1 cellular context compared by ENCODE assay signal in the genomic region with DNA sequence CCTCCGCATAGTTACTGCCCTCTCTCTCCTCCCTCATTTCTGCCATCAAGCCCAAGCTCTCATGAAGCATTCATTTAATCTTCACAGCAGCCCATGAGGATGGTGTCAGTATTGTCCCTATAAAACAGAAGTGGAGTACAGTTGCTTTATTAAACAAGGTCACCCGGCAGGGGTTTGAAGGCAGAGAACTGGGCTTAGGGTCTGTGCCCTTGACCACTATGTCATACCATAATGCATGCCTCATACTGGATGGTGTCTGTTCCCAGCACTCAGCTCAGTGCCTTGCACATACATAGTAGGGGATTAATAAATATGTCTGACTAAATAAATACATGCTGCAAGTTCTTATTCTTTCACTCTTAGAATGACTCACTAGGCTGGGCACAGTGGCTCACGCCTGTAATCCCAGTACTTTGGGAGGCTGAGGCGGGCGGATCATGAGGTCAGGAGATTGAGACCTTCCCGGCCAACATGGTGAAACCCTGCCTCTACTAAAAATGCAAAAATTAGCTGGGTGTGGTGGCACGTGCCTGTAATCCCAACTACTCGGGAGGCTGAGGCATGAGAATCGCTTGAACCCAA.
TF ChIP-seq lines count a peak whose summit lies in the region.

No MANE protein-coding gene starts in this region.

TF ChIP-seq in GM12878, 131 proteins besides CTCF, POLR2A, EP300 and RAD21:
- TF ChIP-seq JUNB (IDR thresholded peaks at IDR 0.05) (peak; percentile 89), NR2F1 (conservative IDR thresholded peaks at IDR 0.05) (peak; percentile 45; the same call in 1 of the 2 replicates), SMARCA5 (IDR thresholded peaks at IDR 0.05) (peak; percentile 21; the same call in 1 of the 2 replicates), DPF2 (IDR thresholded peaks at IDR 0.05) (peak; percentile 27), RUNX3 (IDR thresholded peaks at IDR 0.05; ENCODE audit: low read length) (peak; percentile 33; the same call in 1 of the 2 replicates), EED (IDR thresholded peaks at IDR 0.05; ENCODE audit: low read depth) (peak; percentile 67; the same call in 1 of the 2 replicates), IRF4 (IDR thresholded peaks at IDR 0.05; ENCODE audit: low read depth, low read length) (peak; percentile 48; the same call in 1 of the 2 replicates), BHLHE40 (IDR thresholded peaks at IDR 0.05; ENCODE audit: borderline replicate concordance in 1 of 2, low read depth in 2 of 2, low read length in 1 of 2) (peak; percentile 26 to 84; a peak in 2 of 4 replicates), BCL11A (IDR thresholded peaks at IDR 0.05; ENCODE audit: low read depth, low read length) (0 out of 2 replicates have a peak, but pooled peaks have one; percentile 25)
